In genomic region chr7:102512642-102513221, GRCh38 we compare ENCODE assay signal across 10 cellular contexts. TPM values are rescaled to one million over a fixed set of nuclear protein-coding genes. Genes with fewer than 3 reads are reported as not detected.
DNase-seq lines count a peak whose midpoint lies in the region; ATAC-seq and TF ChIP-seq lines count a peak whose summit lies in the region.
"Not testable (repeated sequence)": the region's sequence is repeated elsewhere in the genome, so short reads cannot be mapped to it uniquely, and the experiment has no call there.
"Had no signal": no experiment of that assay in that cellular context is flagged by ENCODE, and none has a peak within 500 bp of the region (broad histone marks: within the 10 kb centered on the region; RNA-seq: fewer than 3 reads in every experiment).

No MANE protein-coding gene starts in this region.

- not testable (repeated sequence) for H3K23ac ChIP-seq in mesenchymal stem cell (ENCODE audit: low read length in 2 of 2)

- not testable (repeated sequence) for H3K36me3 ChIP-seq in mesenchymal stem cell (ENCODE audit: control insufficient read depth in 1 of 2, insufficient read depth in 2 of 2, low read depth in 1 of 2, low read length in 2 of 2); uterus

- H2BK5ac ChIP-seq in mesenchymal stem cell (ENCODE audit: low read depth, low read length, poor library complexity, severe bottlenecking) = not testable (repeated sequence)

- H3K27ac ChIP-seq in coronary artery (peak overlapping the region; percentile 57 to 95), uterus (peak overlapping the region; percentile 90 to 94)
- H3K27ac ChIP-seq in mesenchymal stem cell (ENCODE audit: low read length, poor library complexity, severe bottlenecking) = not testable (repeated sequence)

- H4K8ac ChIP-seq in mesenchymal stem cell (ENCODE audit: low read length) = peak overlapping the region; percentile 95

- H3K9ac ChIP-seq in mesenchymal stem cell (ENCODE audit: low read length) = not testable (repeated sequence)

- not testable (repeated sequence) for ATAC-seq in activated CD8-positive, alpha-beta T cell treated with anti-CD3 and anti-CD28 coated beads, Interleukin-2, amount 10 ng/mL, durations not matched to agents 7 days and 5 days
- ATAC-seq in Right ventricle myocardium inferior = peak; percentile 15
- peak; percentile 45 for ATAC-seq in sciatic nerve

- peak overlapping the region; percentile 73 to 87 for H3K4ac ChIP-seq in mesenchymal stem cell (ENCODE audit: low read depth in 1 of 2, low read length in 2 of 2)

- in situ Hi-C loops in G401 (cut with HindIII; ENCODE audit: low sequenced_read_pairs) = not testable (repeated sequence)

- peak overlapping the region in 1 of 2 experiments; percentile 95 for H3K14ac ChIP-seq in mesenchymal stem cell (ENCODE audit: low read length in 2 of 2)

- not testable (repeated sequence) for H2BK15ac ChIP-seq in mesenchymal stem cell (ENCODE audit: low read depth, poor library complexity, severe bottlenecking)

- intact Hi-C loops in Right ventricle myocardium inferior (cut with DNase I); sciatic nerve (cut with DNase I); uterus (cut with DNase I; ENCODE audit: low total_unique reads): not testable (repeated sequence)

- WGBS in mesenchymal stem cell = 86% methylated on average over 2 of the region's 5 CpGs

- POLR2A ChIA-PET in activated CD8-positive, alpha-beta T cell treated with anti-CD3 and anti-CD28 coated beads, Interleukin-2, amount 10 ng/mL, durations not matched to agents 7 days and 5 days (lab: Charles Lee) = not testable (repeated sequence)

- peak overlapping the region; percentile 64 for H3K4me3 ChIP-seq in coronary artery
- peak overlapping the region in 1 of 2 experiments; percentile 20 for H3K4me3 ChIP-seq in mesenchymal stem cell (ENCODE audit: insufficient read depth in 1 of 2, low read depth in 1 of 2, low read length in 2 of 2)
- peak overlapping the region in 1 of 2 donors; percentile 5 for H3K4me3 ChIP-seq in uterus

- H3K27me3 ChIP-seq in mesenchymal stem cell (ENCODE audit: control insufficient read depth in 1 of 2, insufficient read depth in 1 of 2, low read length in 2 of 2); uterus: not testable (repeated sequence)

- not testable (repeated sequence) for TF ChIP-seq CTCF in coronary artery (IDR thresholded peaks at IDR 0.05); uterus (IDR thresholded peaks at IDR 0.05)

- H2AFZ ChIP-seq in mesenchymal stem cell (ENCODE audit: low read depth, low read length) = not testable (repeated sequence)

- DNase-seq in G401 (ENCODE audit: low spot score) (peak; percentile 68), M059J (ENCODE audit: low read depth) (peak; percentile 49), coronary artery (ENCODE audit: low spot score) (peak; percentile 73), Right ventricle myocardium inferior (ENCODE audit: missing footprints) (peak; percentile 66), mesenchymal stem cell (peak; percentile 81), sciatic nerve (ENCODE audit: low spot score) (peak; percentile 73), uterus (peak; percentile 28 to 70)
- peak; percentile 21 for DNase-seq in activated CD8-positive, alpha-beta T cell treated with anti-CD3 and anti-CD28 coated beads, Interleukin-2, amount 10 ng/mL, durations not matched to agents 7 days and 5 days

- peak overlapping the region; percentile 83 for H4K91ac ChIP-seq in mesenchymal stem cell (ENCODE audit: low read length)

- H3K36me3 Mint-ChIP-seq in activated CD8-positive, alpha-beta T cell treated with anti-CD3 and anti-CD28 coated beads, Interleukin-2, amount 10 ng/mL, durations not matched to agents 7 days and 5 days (ENCODE audit: low read depth) = not testable (repeated sequence)

- not testable (repeated sequence) for H3K9me3 Mint-ChIP-seq in activated CD8-positive, alpha-beta T cell treated with anti-CD3 and anti-CD28 coated beads, Interleukin-2, amount 10 ng/mL, durations not matched to agents 7 days and 5 days (ENCODE audit: insufficient read depth)

- peak overlapping the region; percentile 96 to 99 for H2BK12ac ChIP-seq in mesenchymal stem cell (ENCODE audit: low read length in 2 of 2)

- H2BK120ac ChIP-seq in mesenchymal stem cell (ENCODE audit: low read depth, low read length) = peak overlapping the region; percentile 73

- peak overlapping the region; percentile 93 for H2AK5ac ChIP-seq in mesenchymal stem cell (ENCODE audit: low read length, severe bottlenecking)

- not testable (repeated sequence) for H3K9me3 ChIP-seq in mesenchymal stem cell (ENCODE audit: control insufficient read depth, low read length); uterus

- H3K27me3 Mint-ChIP-seq in activated CD8-positive, alpha-beta T cell treated with anti-CD3 and anti-CD28 coated beads, Interleukin-2, amount 10 ng/mL, durations not matched to agents 7 days and 5 days (ENCODE audit: low read depth) = not testable (repeated sequence)

- H3K4me1 ChIP-seq in mesenchymal stem cell (ENCODE audit: control insufficient read depth, insufficient read depth, low read depth, low read length); uterus: not testable (repeated sequence)

- H3K4me3 Mint-ChIP-seq in activated CD8-positive, alpha-beta T cell treated with anti-CD3 and anti-CD28 coated beads, Interleukin-2, amount 10 ng/mL, durations not matched to agents 7 days and 5 days = not testable (repeated sequence)

- not testable (repeated sequence) for H3K4me1 Mint-ChIP-seq in activated CD8-positive, alpha-beta T cell treated with anti-CD3 and anti-CD28 coated beads, Interleukin-2, amount 10 ng/mL, durations not matched to agents 7 days and 5 days (ENCODE audit: low read depth)

- not testable (repeated sequence) for TF ChIP-seq POLR2A in uterus (IDR thresholded peaks at IDR 0.05)

- CTCF ChIA-PET in activated CD8-positive, alpha-beta T cell treated with anti-CD3 and anti-CD28 coated beads, Interleukin-2, amount 10 ng/mL, durations not matched to agents 7 days and 5 days (lab: Charles Lee) = not testable (repeated sequence)

- H3K4me2 ChIP-seq in mesenchymal stem cell (ENCODE audit: low read length, poor library complexity, severe bottlenecking) = peak overlapping the region; percentile 61

- peak overlapping the region; percentile 91 to 95 for H3K18ac ChIP-seq in mesenchymal stem cell (ENCODE audit: low read depth in 1 of 2, low read length in 2 of 2)

- H3K27ac Mint-ChIP-seq in activated CD8-positive, alpha-beta T cell treated with anti-CD3 and anti-CD28 coated beads, Interleukin-2, amount 10 ng/mL, durations not matched to agents 7 days and 5 days = not testable (repeated sequence)

- not testable (repeated sequence) for H3K79me1 ChIP-seq in mesenchymal stem cell (replicated peaks; ENCODE audit: low read length, poor library complexity, severe bottlenecking)

RNA-seq across cellular contexts. Expression of gene RASA4B, which starts 4.8 kb away (rescaled TPM):
- 2.7 and 3.0 TPM in 2 replicates for total RNA-seq in G401 (2014; rRNA removed; shearing (Covaris generic))
- total RNA-seq in M059J (2014; rRNA removed; shearing (Covaris generic)) = 0.84 TPM in 1 of 2 replicates, not detected in the other
- total RNA-seq in activated CD8-positive, alpha-beta T cell treated with anti-CD3 and anti-CD28 coated beads, Interleukin-2, amount 10 ng/mL, durations not matched to agents 7 days and 5 days = 10 to 100 TPM; 18.9 to 21.1 TPM
- 7.8 TPM for total RNA-seq in Right ventricle myocardium inferior
- polyA plus RNA-seq in mesenchymal stem cell (2013, experiment 1 of 2) = 2.1 TPM
- 2.2 TPM for polyA plus RNA-seq in mesenchymal stem cell (2013, experiment 2 of 2)
- 59.3 TPM for total RNA-seq in sciatic nerve
- 10 to 100 TPM; 10.8 to 59.0 (median 21.2) TPM for total RNA-seq in uterus

RNA-seq across cellular contexts. Expression of gene UPK3BL2, which starts 30.8 kb away (rescaled TPM):
- total RNA-seq in G401 (2014; rRNA removed; shearing (Covaris generic)) = 6.6 TPM in 1 of 2 replicates, not detected in the other
- total RNA-seq in M059J (2014; rRNA removed; shearing (Covaris generic)) = 0.34 TPM in 1 of 2 replicates, not detected in the other
- total RNA-seq in activated CD8-positive, alpha-beta T cell treated with anti-CD3 and anti-CD28 coated beads, Interleukin-2, amount 10 ng/mL, durations not matched to agents 7 days and 5 days = 10 to 100 TPM; 24.1 to 27.1 TPM
- total RNA-seq in Right ventricle myocardium inferior (2.8 TPM), sciatic nerve (31.6 TPM), uterus (10 to 100 TPM in 2 of 4 donors, 1 to 10 TPM in 1, not detected in 1; 1.8 to 64.0 (median 24.1) TPM)
- 2.0 TPM for polyA plus RNA-seq in mesenchymal stem cell (2013, experiment 1 of 2)
- 2.8 TPM for polyA plus RNA-seq in mesenchymal stem cell (2013, experiment 2 of 2)

RNA-seq across cellular contexts. Expression of gene POLR2J, which starts 34.0 kb away (rescaled TPM):
- 53.6 and 57.6 TPM in 2 replicates for total RNA-seq in G401 (2014; rRNA removed; shearing (Covaris generic))
- 59.8 and 81.8 TPM in 2 replicates for total RNA-seq in M059J (2014; rRNA removed; shearing (Covaris generic))
- total RNA-seq in activated CD8-positive, alpha-beta T cell treated with anti-CD3 and anti-CD28 coated beads, Interleukin-2, amount 10 ng/mL, durations not matched to agents 7 days and 5 days = 10 to 100 TPM; 55.7 to 62.0 TPM
- total RNA-seq in Right ventricle myocardium inferior (49.0 TPM), sciatic nerve (31.6 TPM), uterus (10 to 100 TPM in 3 of 4 donors, 1 to 10 TPM in 1; 8.2 to 38.8 (median 14.0) TPM)
- polyA plus RNA-seq in mesenchymal stem cell (2013, experiment 1 of 2) = 127 TPM
- polyA plus RNA-seq in mesenchymal stem cell (2013, experiment 2 of 2) = 125 TPM

RNA-seq across cellular contexts. Expression of gene SPDYE2, which starts 38.3 kb away (rescaled TPM):
- total RNA-seq in G401 (2014; rRNA removed; shearing (Covaris generic)) = not detected in 2 replicates
- not detected in 2 replicates for total RNA-seq in M059J (2014; rRNA removed; shearing (Covaris generic))
- under 1 TPM in 1 of 2 experiments, not detected in 1; 0.31 TPM for total RNA-seq in activated CD8-positive, alpha-beta T cell treated with anti-CD3 and anti-CD28 coated beads, Interleukin-2, amount 10 ng/mL, durations not matched to agents 7 days and 5 days
- total RNA-seq in Right ventricle myocardium inferior (not detected), sciatic nerve (0.31 TPM), uterus (not detected)
- polyA plus RNA-seq in mesenchymal stem cell (2013, experiment 1 of 2) = not detected
- not detected for polyA plus RNA-seq in mesenchymal stem cell (2013, experiment 2 of 2)
- total RNA-seq: cerebellum had no signal
- polyA plus RNA-seq: keratinocyte had no signal

RNA-seq across cellular contexts. Expression of gene LRWD1, which starts 47.9 kb away (rescaled TPM):
- 60.6 and 75.4 TPM in 2 replicates for total RNA-seq in G401 (2014; rRNA removed; shearing (Covaris generic))
- 27.3 and 27.4 TPM in 2 replicates for total RNA-seq in M059J (2014; rRNA removed; shearing (Covaris generic))
- total RNA-seq in activated CD8-positive, alpha-beta T cell treated with anti-CD3 and anti-CD28 coated beads, Interleukin-2, amount 10 ng/mL, durations not matched to agents 7 days and 5 days = 10 to 100 TPM; 16.7 to 21.7 TPM
- total RNA-seq in Right ventricle myocardium inferior (10.0 TPM), sciatic nerve (11.1 TPM), uterus (10 to 100 TPM; 16.7 to 25.6 (median 22.4) TPM)
- polyA plus RNA-seq in mesenchymal stem cell (2013, experiment 1 of 2) = 6.8 TPM
- polyA plus RNA-seq in mesenchymal stem cell (2013, experiment 2 of 2) = 7.0 TPM

Comparison
In these comparisons a context has a peak if more than half of its experiments do, and no peak if none do; other contexts are left out.
1. DNase-seq: peak in every context shown above with its lines; median percentile 81 in mesenchymal stem cell; 73 in coronary artery; 73 in sciatic nerve; 68 in G401; 66 in Right ventricle myocardium inferior; 49 in M059J; 49 in uterus; 21 in activated CD8-positive, alpha-beta T cell treated with anti-CD3 and anti-CD28 coated beads, Interleukin-2, amount 10 ng/mL, durations not matched to agents 7 days and 5 days.